ENCODE assay signal across 17 cellular contexts in the genomic region with DNA sequence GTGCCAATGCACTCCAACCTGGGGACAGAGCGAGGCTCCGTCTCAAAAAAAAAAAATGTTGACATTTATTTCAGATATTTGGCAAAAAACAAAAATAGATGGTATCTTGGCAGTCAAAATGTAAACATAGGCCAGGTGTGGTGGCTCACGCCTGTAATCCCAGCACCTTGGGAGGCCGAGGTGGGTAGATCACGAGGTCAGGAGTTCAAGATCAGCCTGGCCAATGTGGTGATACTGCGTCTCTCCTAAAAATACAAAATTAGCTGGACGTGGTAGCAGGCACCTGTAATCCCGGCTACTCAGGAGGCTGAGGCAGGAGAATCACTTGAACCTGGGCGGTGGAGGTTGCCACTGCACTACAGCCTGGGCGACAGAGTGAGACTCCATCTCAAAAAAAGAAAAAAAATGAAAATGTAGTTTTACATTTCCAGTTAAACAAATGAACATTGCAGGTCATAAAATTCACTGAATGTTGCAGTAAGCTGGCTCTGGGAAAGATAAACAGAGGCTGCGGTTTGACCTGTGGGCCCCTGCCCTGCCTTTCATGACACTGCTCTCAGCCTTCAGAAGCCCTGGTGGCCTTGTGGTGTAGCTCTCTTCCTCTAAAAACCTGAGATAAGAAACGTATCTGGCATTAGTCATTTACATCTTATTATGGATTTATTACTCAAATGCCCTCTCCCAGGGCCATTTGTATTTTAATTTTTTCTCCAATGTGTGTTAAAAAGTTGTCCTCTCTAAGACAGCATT. TPM values are rescaled to one million over a fixed set of nuclear protein-coding genes. Genes with fewer than 3 reads are reported as not detected.
DNase-seq lines count a peak whose midpoint lies in the region; ATAC-seq and TF ChIP-seq lines count a peak whose summit lies in the region.
"Had no signal": no experiment of that assay in that cellular context is flagged by ENCODE, and none has a peak within 500 bp of the region (broad histone marks: within the 10 kb centered on the region; RNA-seq: fewer than 3 reads in every experiment).

No MANE protein-coding gene starts in this region.

- H3K9ac ChIP-seq in endodermal cell (ENCODE audit: extremely low read depth, low read length, poor library complexity, severe bottlenecking), result no peak overlapping the region

- H3K27me3 Mint-ChIP-seq in activated CD8-positive, alpha-beta memory T cell treated with anti-CD3 and anti-CD28 coated beads, Interleukin-2, amount 10 ng/mL, durations not matched to agents 7 days and 5 days, result peaks cover 18% of the 10 kb centered on the region
- H3K27me3 Mint-ChIP-seq in endodermal cell (ENCODE audit: insufficient read depth) (peaks cover 6% of the 10 kb centered on the region), type B pancreatic cell (no peaks in the 10 kb centered on the region)

- H3K9me3 ChIP-seq in endodermal cell (ENCODE audit: control insufficient read depth, low read length) (peaks cover 13% of the 10 kb centered on the region), ascending aorta (no peaks in the 10 kb centered on the region)
- H3K9me3 ChIP-seq: thoracic aorta had no signal

- H3K4me3 Mint-ChIP-seq in activated CD8-positive, alpha-beta memory T cell treated with anti-CD3 and anti-CD28 coated beads, Interleukin-2, amount 10 ng/mL, durations not matched to agents 7 days and 5 days, result no peak overlapping the region
- no peak overlapping the region for H3K4me3 Mint-ChIP-seq in endodermal cell
- H3K4me3 Mint-ChIP-seq in type B pancreatic cell, result no peak overlapping the region
- H3K4me3 Mint-ChIP-seq: dendritic cell treated with granulocyte-macrophage colony-stimulating factor and Interleukin-4, amounts not matched to agents 40 ng/mL and 50 ng/mL, for 4 days had no signal

- DNase-seq in activated CD8-positive, alpha-beta memory T cell treated with anti-CD3 and anti-CD28 coated beads, Interleukin-2, amount 10 ng/mL, durations not matched to agents 7 days and 5 days, result peak; percentile 44
- no peak for DNase-seq in activated CD8-positive, alpha-beta memory T cell treated with anti-CD3 and anti-CD28 coated beads for 24 hours
- DNase-seq in SKM-1 treated with dmso at 0.1 percent for 144 hours (lab: John Stamatoyannopoulos, UW; ENCODE audit: unreplicated experiment) (peak; percentile 39), endodermal cell (no peak), type B pancreatic cell (ENCODE audit: extremely low spot score, unreplicated experiment) (no peak), ascending aorta (ENCODE audit: low spot score in 2 of 2) (no peak), NCI-H2227 treated with DMSO at 0.1 percent for 48 hours (lab: John Stamatoyannopoulos, UW) (no peak), NCI-H1092 (lab: John Stamatoyannopoulos, UW) (no peak)
- DNase-seq: activated naive CD4-positive, alpha-beta T cell treated with anti-CD3 and anti-CD28 coated beads, Interleukin-2, amount 50 U/mL, for 16 hours; foreskin keratinocyte; GOT3; kidney; NCI-H187; SW 1271 had no signal

- no peaks in the 10 kb centered on the region for H3K9me3 Mint-ChIP-seq in activated CD8-positive, alpha-beta memory T cell treated with anti-CD3 and anti-CD28 coated beads, Interleukin-2, amount 10 ng/mL, durations not matched to agents 7 days and 5 days (ENCODE audit: low read depth)
- peaks cover 12% of the 10 kb centered on the region for H3K9me3 Mint-ChIP-seq in endodermal cell
- H3K9me3 Mint-ChIP-seq in type B pancreatic cell, result no peaks in the 10 kb centered on the region
- H3K9me3 Mint-ChIP-seq: dendritic cell treated with granulocyte-macrophage colony-stimulating factor and Interleukin-4, amounts not matched to agents 40 ng/mL and 50 ng/mL, for 4 days had no signal

- H3K36me3 Mint-ChIP-seq in activated CD8-positive, alpha-beta memory T cell treated with anti-CD3 and anti-CD28 coated beads, Interleukin-2, amount 10 ng/mL, durations not matched to agents 7 days and 5 days, result no peaks in the 10 kb centered on the region
- peaks cover 9% of the 10 kb centered on the region for H3K36me3 Mint-ChIP-seq in endodermal cell (ENCODE audit: low read depth)
- peaks cover 7% of the 10 kb centered on the region for H3K36me3 Mint-ChIP-seq in type B pancreatic cell

- H3K4me1 Mint-ChIP-seq in activated CD8-positive, alpha-beta memory T cell treated with anti-CD3 and anti-CD28 coated beads, Interleukin-2, amount 10 ng/mL, durations not matched to agents 7 days and 5 days, result peaks cover 13% of the 10 kb centered on the region
- H3K4me1 Mint-ChIP-seq in endodermal cell, result peaks cover 25% of the 10 kb centered on the region
- H3K4me1 Mint-ChIP-seq in type B pancreatic cell (ENCODE audit: unreplicated experiment), result peaks cover 42% of the 10 kb centered on the region

- no peaks in the 10 kb centered on the region for H3K27me3 ChIP-seq in endodermal cell (ENCODE audit: control insufficient read depth, insufficient read depth, low read length, poor library complexity, severe bottlenecking)
- H3K27me3 ChIP-seq in ascending aorta, result no peaks in the 10 kb centered on the region
- H3K27me3 ChIP-seq: foreskin keratinocyte had no signal

- peak; percentile 48 for TF ChIP-seq CTCF in endodermal cell (conservative IDR thresholded peaks at IDR 0.05)
- TF ChIP-seq CTCF in type B pancreatic cell (conservative IDR thresholded peaks at IDR 0.05), result peak; percentile 49
- TF ChIP-seq CTCF in ascending aorta (IDR thresholded peaks at IDR 0.05), result no peak

- intact Hi-C loops in ascending aorta (cut with DNase I), result no loop called here

- H3K27ac ChIP-seq in endodermal cell (ENCODE audit: low read depth, low read length) (no peak overlapping the region), ascending aorta (no peak overlapping the region)
- H3K27ac ChIP-seq: foreskin keratinocyte, thoracic aorta had no signal

- H3K4me1 ChIP-seq in endodermal cell (ENCODE audit: control insufficient read depth, insufficient read depth, low read length), result peaks cover 14% of the 10 kb centered on the region
- no peaks in the 10 kb centered on the region for H3K4me1 ChIP-seq in ascending aorta

- CTCF ChIA-PET in activated CD8-positive, alpha-beta memory T cell treated with anti-CD3 and anti-CD28 coated beads, Interleukin-2, amount 10 ng/mL, durations not matched to agents 7 days and 5 days (lab: Charles Lee), result interaction anchor here (0.8 to 5.6 kb wide), 3 partner anchors 266 to 327 kb away, joined by 3 to 47 read pairs (median 12); a partner anchor contains a TSS

- 83% methylated on average over 10 to 12 of the region's 12 CpGs for WGBS in endodermal cell (ENCODE audit: insufficient coverage in 1 of 2, insufficient read length in 1 of 2), 2 experiments

- no peak overlapping the region for H3K4me3 ChIP-seq in endodermal cell (ENCODE audit: low read length)
- no peak overlapping the region for H3K4me3 ChIP-seq in ascending aorta
- H3K4me3 ChIP-seq: thoracic aorta had no signal

- H3K36me3 ChIP-seq in endodermal cell (ENCODE audit: control insufficient read depth, insufficient read depth, low read length) (no peaks in the 10 kb centered on the region), ascending aorta (no peaks in the 10 kb centered on the region)
- H3K36me3 ChIP-seq: thoracic aorta had no signal

- H3K27ac Mint-ChIP-seq in activated CD8-positive, alpha-beta memory T cell treated with anti-CD3 and anti-CD28 coated beads, Interleukin-2, amount 10 ng/mL, durations not matched to agents 7 days and 5 days, result peak overlapping the region; percentile 19
- H3K27ac Mint-ChIP-seq in endodermal cell (no peak overlapping the region), type B pancreatic cell (peak overlapping the region; percentile 39)
- H3K27ac Mint-ChIP-seq: dendritic cell treated with granulocyte-macrophage colony-stimulating factor and Interleukin-4, amounts not matched to agents 40 ng/mL and 50 ng/mL, for 4 days had no signal

- ATAC-seq in activated CD8-positive, alpha-beta memory T cell treated with anti-CD3 and anti-CD28 coated beads, Interleukin-2, amount 10 ng/mL, durations not matched to agents 7 days and 5 days, result no peak
- ATAC-seq: foreskin keratinocyte had no signal

RNA-seq across cellular contexts. Expression of a gene that starts 12.2 kb away (rescaled TPM):
- total RNA-seq in activated CD8-positive, alpha-beta memory T cell treated with anti-CD3 and anti-CD28 coated beads, Interleukin-2, amount 10 ng/mL, durations not matched to agents 7 days and 5 days, result not detected
- total RNA-seq in endodermal cell (1 to 10 TPM; 5.5 to 6.3 TPM), type B pancreatic cell (ENCODE audit: low replicate concordance) (19.5 and 33.9 TPM in 2 replicates), ascending aorta (not detected)
- 2.5 TPM for polyA plus RNA-seq in endodermal cell (2013, experiment 1 of 2)
- polyA plus RNA-seq in endodermal cell (2013, experiment 2 of 2), result 2.8 TPM
- polyA plus RNA-seq: neural cell had no signal

Comparison
In these comparisons a context has a peak if more than half of its experiments do, and no peak if none do; other contexts are left out.
1. DNase-seq: peak in activated CD8-positive, alpha-beta memory T cell treated with anti-CD3 and anti-CD28 coated beads, Interleukin-2, amount 10 ng/mL, durations not matched to agents 7 days and 5 days (single experiment) and SKM-1 treated with dmso at 0.1 percent for 144 hours (single experiment); none in activated CD8-positive, alpha-beta memory T cell treated with anti-CD3 and anti-CD28 coated beads for 24 hours (single experiment), endodermal cell (single experiment), type B pancreatic cell (single experiment), ascending aorta (0 of 2), NCI-H2227 treated with DMSO at 0.1 percent for 48 hours (single experiment) and NCI-H1092 (single experiment).
2. CTCF ChIP-seq: peak in endodermal cell (single experiment) and type B pancreatic cell (single experiment); none in ascending aorta (0 of 3).